ENCODE assay signal across 1 cellular context in genomic region chr13:113493315-113493951, GRCh38.
TF ChIP-seq lines count a peak whose summit lies in the region.

No MANE protein-coding gene starts in this region.

TF ChIP-seq in HepG2, 621 proteins besides CTCF, POLR2A, EP300 and RAD21 (continued from another document and continues in another):
- TF ChIP-seq HOMEZ (CRISPR knock-in tag; IDR thresholded peaks at IDR 0.05; ENCODE audit: low read depth) (peak; percentile 46; the same call in 1 of the 2 replicates), AGO2 (optimal IDR thresholded peaks at IDR 0.05; ENCODE audit: low read depth, low read length) (no peak), SNAPC5 (CRISPR knock-in tag; IDR thresholded peaks at IDR 0.05; ENCODE audit: borderline replicate concordance) (no peak), RXRB (CRISPR knock-in tag; IDR thresholded peaks at IDR 0.05; ENCODE audit: borderline replicate concordance) (peak; percentile 67; the same call in 1 of the 2 replicates), ZNF678 (CRISPR knock-in tag; IDR thresholded peaks at IDR 0.05) (no peak), ZFP37 (CRISPR knock-in tag; IDR thresholded peaks at IDR 0.05; ENCODE audit: borderline replicate concordance) (no peak), ZNF761 (CRISPR knock-in tag; conservative IDR thresholded peaks at IDR 0.05) (no peak), ZNF569 (CRISPR knock-in tag; IDR thresholded peaks at IDR 0.05; ENCODE audit: borderline replicate concordance) (no peak), REST (IDR thresholded peaks at IDR 0.05; ENCODE audit: borderline replicate concordance in 1 of 2, low read depth in 1 of 2, low read length in 2 of 2) (no peak), HNF1B (CRISPR knock-in tag; IDR thresholded peaks at IDR 0.05) (no peak), FOXC1 (CRISPR knock-in tag; IDR thresholded peaks at IDR 0.05; ENCODE audit: borderline replicate concordance) (no peak), ZMAT3 (CRISPR knock-in tag; conservative IDR thresholded peaks at IDR 0.05) (no peak), ZNF30 (CRISPR knock-in tag; IDR thresholded peaks at IDR 0.05) (no peak), TFE3 (CRISPR knock-in tag; IDR thresholded peaks at IDR 0.05) (peak; percentile 63; the same call in 1 of the 2 replicates), HHEX (CRISPR knock-in tag; IDR thresholded peaks at IDR 0.05) (no peak), ZNF782 (CRISPR knock-in tag; IDR thresholded peaks at IDR 0.05; ENCODE audit: borderline replicate concordance) (no peak), ZNF331 (CRISPR knock-in tag; IDR thresholded peaks at IDR 0.05) (peak; percentile 50; the same call in 1 of the 2 replicates), NCOA5 (CRISPR knock-in tag; IDR thresholded peaks at IDR 0.05) (no peak), PRDM15 (CRISPR knock-in tag; IDR thresholded peaks at IDR 0.05) (no peak), ZNF350 (CRISPR knock-in tag; IDR thresholded peaks at IDR 0.05; ENCODE audit: borderline replicate concordance, low read depth) (no peak), SOX5 (CRISPR knock-in tag; IDR thresholded peaks at IDR 0.05; ENCODE audit: borderline replicate concordance) (peak; percentile 71; the same call in 1 of the 2 replicates), FOXK2 (IDR thresholded peaks at IDR 0.05) (no peak), TRIM22 (IDR thresholded peaks at IDR 0.05) (no peak), ZNF747 (CRISPR knock-in tag; IDR thresholded peaks at IDR 0.05; ENCODE audit: borderline replicate concordance) (0 out of 2 replicates have a peak, but pooled peaks have one; percentile 45), HMGXB4 (CRISPR knock-in tag; IDR thresholded peaks at IDR 0.05; ENCODE audit: borderline replicate concordance in 1 of 2, low read depth in 1 of 2) (no peak), SCMH1 (CRISPR knock-in tag; IDR thresholded peaks at IDR 0.05; ENCODE audit: borderline replicate concordance) (no peak), ZNF337 (CRISPR knock-in tag; IDR thresholded peaks at IDR 0.05; ENCODE audit: borderline replicate concordance, low read depth) (no peak), HOXA9 (CRISPR knock-in tag; IDR thresholded peaks at IDR 0.05; ENCODE audit: borderline replicate concordance) (no peak), ZNF629 (CRISPR knock-in tag; conservative IDR thresholded peaks at IDR 0.05) (no peak), JUND (CRISPR knock-in tag; IDR thresholded peaks at IDR 0.05) (peak; percentile 86), KDM6A (CRISPR knock-in tag; IDR thresholded peaks at IDR 0.05; ENCODE audit: low read depth) (no peak), RARG (CRISPR knock-in tag; IDR thresholded peaks at IDR 0.05; ENCODE audit: low read depth) (no peak), KDM2A (CRISPR knock-in tag; IDR thresholded peaks at IDR 0.05; ENCODE audit: borderline replicate concordance, low read depth) (no peak), SIX1 (CRISPR knock-in tag; IDR thresholded peaks at IDR 0.05; ENCODE audit: borderline replicate concordance) (no peak), KLF16 (CRISPR knock-in tag; IDR thresholded peaks at IDR 0.05) (peak in 1 of 2 experiments; percentile 84; a peak in 2 of 4 replicates), PBX3 (CRISPR knock-in tag; IDR thresholded peaks at IDR 0.05; ENCODE audit: borderline replicate concordance) (no peak), ARNTL (CRISPR knock-in tag; IDR thresholded peaks at IDR 0.05) (peak; percentile 62), ZNF878 (CRISPR knock-in tag; IDR thresholded peaks at IDR 0.05) (no peak), ZFP41 (CRISPR knock-in tag; IDR thresholded peaks at IDR 0.05; ENCODE audit: borderline replicate concordance) (no peak), NR2F1 (CRISPR knock-in tag; IDR thresholded peaks at IDR 0.05) (no peak; a peak in 1 of 4 replicates), ZNF24 (IDR thresholded peaks at IDR 0.05) (no peak), LBX2 (CRISPR knock-in tag; IDR thresholded peaks at IDR 0.05; ENCODE audit: borderline replicate concordance) (no peak), ZNF850 (CRISPR knock-in tag; conservative IDR thresholded peaks at IDR 0.05) (0 out of 2 replicates have a peak, but pooled peaks have one; percentile 47), RARA (CRISPR knock-in tag; IDR thresholded peaks at IDR 0.05) (peak; percentile 28; the same call in 1 of the 2 replicates), MYPOP (CRISPR knock-in tag; IDR thresholded peaks at IDR 0.05) (peak; percentile 23; the same call in 1 of the 2 replicates)
